In genomic region chr3:13019243-13019701, GRCh38 we compare ENCODE assay signal across 9 cellular contexts. TPM values are rescaled to one million over a fixed set of nuclear protein-coding genes. Genes with fewer than 3 reads are reported as not detected.
DNase-seq lines count a peak whose midpoint lies in the region; ATAC-seq and TF ChIP-seq lines count a peak whose summit lies in the region.
"Had no signal": no experiment of that assay in that cellular context is flagged by ENCODE, and none has a peak within 500 bp of the region (broad histone marks: within the 10 kb centered on the region; RNA-seq: fewer than 3 reads in every experiment).

No MANE protein-coding gene starts in this region.

- no peak overlapping the region for H3K4me3 ChIP-seq in cardiac muscle cell

- no peaks in the 10 kb centered on the region for H3K27me3 ChIP-seq in cardiac muscle cell

- no peaks in the 10 kb centered on the region for H3K9me3 ChIP-seq in cardiac muscle cell (ENCODE audit: low read depth)

- no peak for TF ChIP-seq CTCF in cardiac muscle cell (IDR thresholded peaks at IDR 0.05; ENCODE audit: low read depth, low read length)

- ATAC-seq in SK-N-SH treated with all-trans-retinoic acid at 6 μM for 48 hours (no peak), HG03378 (IDR thresholded peaks at IDR 0.05; ENCODE audit: unreplicated experiment) (no peak), HG02870 (IDR thresholded peaks at IDR 0.05; ENCODE audit: unreplicated experiment) (no peak)

- H3K36me3 ChIP-seq in cardiac muscle cell, result no peaks in the 10 kb centered on the region

- no peak overlapping the region for H3K27ac ChIP-seq in cardiac muscle cell

- H3K4me1 ChIP-seq in cardiac muscle cell (ENCODE audit: low read depth), result peaks cover 19% of the 10 kb centered on the region

- peak; percentile 97 for DNase-seq in ELF-1 (ENCODE audit: low read depth, low spot score)
- peak; percentile 76 to 86 for DNase-seq in cardiac muscle cell (ENCODE audit: low read depth in 1 of 2, low spot score in 1 of 2)
- DNase-seq in retina, result peak; percentile 52
- no peak for DNase-seq in activated effector memory CD4-positive, alpha-beta T cell treated with Interleukin-2 at 50 U/mL for 16 hours
- no peak for DNase-seq in NCI-H345 (lab: John Stamatoyannopoulos, UW)
- DNase-seq: NCI-H1436 treated with DMSO at 0.1 percent for 48 hours had no signal

TF ChIP-seq in SK-N-SH treated with all-trans-retinoic acid at 6 μM for 48 hours, 23 proteins besides CTCF, POLR2A, EP300 and RAD21:
- TF ChIP-seq RARB (CRISPR knock-in tag; IDR thresholded peaks at IDR 0.05), result no peak
- TF ChIP-seq TCF4 (CRISPR knock-in tag; IDR thresholded peaks at IDR 0.05; ENCODE audit: borderline replicate concordance), result 0 out of 2 replicates have a peak, but pooled peaks have one; percentile 27

RNA-seq across cellular contexts. Expression of gene IQSEC1, which starts 54.0 kb away (rescaled TPM):
- total RNA-seq in cardiac muscle cell, result 26.4 and 51.7 TPM in 2 replicates
- polyA plus RNA-seq in cardiac muscle cell, result 17.8 and 27.6 TPM in 2 replicates

Comparison
In these comparisons a context has a peak if more than half of its experiments do, and no peak if none do; other contexts are left out.
1. DNase-seq: peak in ELF-1 (single experiment), cardiac muscle cell (2 of 2) and retina (single experiment); none in activated effector memory CD4-positive, alpha-beta T cell treated with Interleukin-2 at 50 U/mL for 16 hours (single experiment) and NCI-H345 (single experiment).